8 cellular contexts compared by ENCODE assay signal in the genomic region with DNA sequence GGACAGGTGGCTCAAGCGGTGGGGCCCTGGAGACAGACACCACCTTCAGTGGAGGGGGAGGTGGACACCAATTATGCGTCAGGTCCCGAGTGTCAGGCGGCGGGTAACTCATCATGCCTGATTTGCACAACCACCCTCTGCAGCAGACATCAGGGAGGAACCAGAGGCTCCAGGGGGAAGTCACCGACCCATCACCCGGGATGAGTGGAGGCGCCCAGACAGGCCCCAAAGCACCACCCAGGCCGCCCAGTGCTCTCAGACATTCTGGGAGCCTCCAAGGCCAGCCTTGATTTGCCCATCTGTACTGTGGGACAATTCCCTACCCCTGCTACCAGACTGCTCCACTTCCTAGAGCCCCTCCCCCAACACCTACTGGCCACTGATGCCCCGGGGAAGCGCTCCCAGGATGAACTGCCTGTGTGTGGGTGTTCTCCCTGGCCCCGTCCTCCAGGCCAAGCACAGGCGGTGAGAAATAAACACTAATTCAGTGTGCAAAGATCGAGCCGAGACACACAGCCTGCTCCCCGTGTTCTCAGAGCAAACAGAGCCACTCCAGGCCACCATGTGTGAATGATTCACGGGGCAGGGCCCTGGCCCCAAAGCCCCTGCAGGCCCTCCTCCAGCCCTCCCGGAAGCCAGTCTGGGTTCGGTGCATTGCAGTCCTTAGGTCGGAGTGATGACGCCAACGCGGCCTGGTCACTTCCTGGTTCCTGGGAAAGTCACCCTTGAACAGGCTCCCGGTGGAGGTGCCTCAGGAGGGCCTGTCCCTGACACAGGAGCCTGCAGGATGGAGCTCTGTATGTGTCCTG.
DNase-seq lines count a peak whose midpoint lies in the region; ATAC-seq and TF ChIP-seq lines count a peak whose summit lies in the region.
"Had no signal": no experiment of that assay in that cellular context is flagged by ENCODE, and none has a peak within 500 bp of the region (broad histone marks: within the 10 kb centered on the region; RNA-seq: fewer than 3 reads in every experiment).

No MANE protein-coding gene starts in this region.

- TF ChIP-seq EP300 in upper lobe of left lung (IDR thresholded peaks at IDR 0.05) = no peak

- 83 to 93% methylated on average over 3 to 8 of the region's 24 CpGs for WGBS in esophagus squamous epithelium, 2 donors
- WGBS in upper lobe of left lung, 2 donors = 57 to 58% methylated on average over 8 to 17 of the region's 24 CpGs

- TF ChIP-seq POLR2A in esophagus squamous epithelium (IDR thresholded peaks at IDR 0.05) = no peak
- TF ChIP-seq POLR2A in upper lobe of left lung (IDR thresholded peaks at IDR 0.05) = no peak

- H3K4me1 ChIP-seq in esophagus squamous epithelium (peaks cover 2 to 72% (median 9%) of the 10 kb centered on the region in 3 donors), mucosa of descending colon (ENCODE audit: low read depth) (peaks cover 71% of the 10 kb centered on the region), upper lobe of left lung (peaks cover 50 to 71% (median 68%) of the 10 kb centered on the region in 4 donors)

- no peak for DNase-seq in esophagus squamous epithelium (lab: John Stamatoyannopoulos, UW)
- DNase-seq in mucosa of descending colon = peak; percentile 93 to 95 (median 94)
- peak; percentile 59 to 83 for DNase-seq in upper lobe of left lung
- no peak for DNase-seq in germinal center (ENCODE audit: low spot score)
- DNase-seq: NCI-H2081 treated with DMSO at 0.1 percent for 48 hours had no signal

- ATAC-seq in mucosa of descending colon (peak; percentile 76), upper lobe of left lung (ENCODE audit: low FRiP score in 2 of 2) (peak; percentile 41 to 82), GM19351 (IDR thresholded peaks at IDR 0.05; ENCODE audit: unreplicated experiment) (no peak), GM21717 (IDR thresholded peaks at IDR 0.05; ENCODE audit: unreplicated experiment) (no peak)

- intact Hi-C loops in esophagus squamous epithelium (cut with DNase I) (no loop called here), mucosa of descending colon (cut with DNase I, micrococcal nuclease) (no loop called here)

- TF ChIP-seq CTCF in esophagus squamous epithelium (IDR thresholded peaks at IDR 0.05) (no peak), mucosa of descending colon (IDR thresholded peaks at IDR 0.05) (no peak), upper lobe of left lung (IDR thresholded peaks at IDR 0.05) (no peak)

- no peaks in the 10 kb centered on the region for H3K36me3 ChIP-seq in esophagus squamous epithelium
- H3K36me3 ChIP-seq in mucosa of descending colon (ENCODE audit: low read depth) = no peaks in the 10 kb centered on the region
- H3K36me3 ChIP-seq in upper lobe of left lung = peaks cover 0 to 3% (median 1%) of the 10 kb centered on the region in 4 donors

- no peaks in the 10 kb centered on the region for H3K27me3 ChIP-seq in esophagus squamous epithelium
- H3K27me3 ChIP-seq in upper lobe of left lung = no peaks in the 10 kb centered on the region

- peak overlapping the region; percentile 22 to 81 (median 60) for H3K27ac ChIP-seq in esophagus squamous epithelium
- peak overlapping the region; percentile 64 to 91 (median 78) for H3K27ac ChIP-seq in upper lobe of left lung

- H3K9me3 ChIP-seq in esophagus squamous epithelium (no peaks in the 10 kb centered on the region), mucosa of descending colon (no peaks in the 10 kb centered on the region), upper lobe of left lung (no peaks in the 10 kb centered on the region)

- H3K4me3 ChIP-seq in esophagus squamous epithelium (no peak overlapping the region), mucosa of descending colon (no peak overlapping the region), upper lobe of left lung (no peak overlapping the region)

TF ChIP-seq in PFSK-1, 5 proteins besides CTCF, POLR2A, EP300 and RAD21:
- peak; percentile 52; the same call in 1 of the 2 replicates for TF ChIP-seq POLR2AphosphoS5 (IDR thresholded peaks at IDR 0.05; ENCODE audit: low read depth, low read length)
- TF ChIP-seq, protein P1, sequence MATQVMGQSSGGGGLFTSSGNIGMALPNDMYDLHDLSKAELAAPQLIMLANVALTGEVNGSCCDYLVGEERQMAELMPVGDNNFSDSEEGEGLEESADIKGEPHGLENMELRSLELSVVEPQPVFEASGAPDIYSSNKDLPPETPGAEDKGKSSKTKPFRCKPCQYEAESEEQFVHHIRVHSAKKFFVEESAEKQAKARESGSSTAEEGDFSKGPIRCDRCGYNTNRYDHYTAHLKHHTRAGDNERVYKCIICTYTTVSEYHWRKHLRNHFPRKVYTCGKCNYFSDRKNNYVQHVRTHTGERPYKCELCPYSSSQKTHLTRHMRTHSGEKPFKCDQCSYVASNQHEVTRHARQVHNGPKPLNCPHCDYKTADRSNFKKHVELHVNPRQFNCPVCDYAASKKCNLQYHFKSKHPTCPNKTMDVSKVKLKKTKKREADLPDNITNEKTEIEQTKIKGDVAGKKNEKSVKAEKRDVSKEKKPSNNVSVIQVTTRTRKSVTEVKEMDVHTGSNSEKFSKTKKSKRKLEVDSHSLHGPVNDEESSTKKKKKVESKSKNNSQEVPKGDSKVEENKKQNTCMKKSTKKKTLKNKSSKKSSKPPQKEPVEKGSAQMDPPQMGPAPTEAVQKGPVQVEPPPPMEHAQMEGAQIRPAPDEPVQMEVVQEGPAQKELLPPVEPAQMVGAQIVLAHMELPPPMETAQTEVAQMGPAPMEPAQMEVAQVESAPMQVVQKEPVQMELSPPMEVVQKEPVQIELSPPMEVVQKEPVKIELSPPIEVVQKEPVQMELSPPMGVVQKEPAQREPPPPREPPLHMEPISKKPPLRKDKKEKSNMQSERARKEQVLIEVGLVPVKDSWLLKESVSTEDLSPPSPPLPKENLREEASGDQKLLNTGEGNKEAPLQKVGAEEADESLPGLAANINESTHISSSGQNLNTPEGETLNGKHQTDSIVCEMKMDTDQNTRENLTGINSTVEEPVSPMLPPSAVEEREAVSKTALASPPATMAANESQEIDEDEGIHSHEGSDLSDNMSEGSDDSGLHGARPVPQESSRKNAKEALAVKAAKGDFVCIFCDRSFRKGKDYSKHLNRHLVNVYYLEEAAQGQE (IDR thresholded peaks at IDR 0.05; ENCODE audit: insufficient read depth in 1 of 2, low read depth in 2 of 2, low read length in 2 of 2) = peak in 1 of 2 experiments; percentile 16; a peak in 1 of 4 replicates
- peak; percentile 60; the same call in 1 of the 2 replicates for TF ChIP-seq TAF1 (IDR thresholded peaks at IDR 0.05; ENCODE audit: borderline replicate concordance, insufficient read depth, low read length)
- TF ChIP-seq FOXP2 (optimal IDR thresholded peaks at IDR 0.05; ENCODE audit: borderline replicate concordance, extremely low read depth, extremely low read length, insufficient read depth) = no peak
- 0 out of 2 replicates have a peak, but pooled peaks have one; percentile 42 for TF ChIP-seq SIN3A (IDR thresholded peaks at IDR 0.05; ENCODE audit: borderline replicate concordance, insufficient read depth, low read length)

Comparison
In these comparisons a context has a peak if more than half of its experiments do, and no peak if none do; other contexts are left out.
1. DNase-seq: peak in mucosa of descending colon (3 of 3) and upper lobe of left lung (2 of 2); none in esophagus squamous epithelium (single experiment) and germinal center (single experiment).
2. ATAC-seq: peak in mucosa of descending colon (single experiment) and upper lobe of left lung (2 of 2); none in GM19351 (single experiment) and GM21717 (single experiment).